Comparison of ENCODE assay signal across 9 cellular contexts in the genomic region with DNA sequence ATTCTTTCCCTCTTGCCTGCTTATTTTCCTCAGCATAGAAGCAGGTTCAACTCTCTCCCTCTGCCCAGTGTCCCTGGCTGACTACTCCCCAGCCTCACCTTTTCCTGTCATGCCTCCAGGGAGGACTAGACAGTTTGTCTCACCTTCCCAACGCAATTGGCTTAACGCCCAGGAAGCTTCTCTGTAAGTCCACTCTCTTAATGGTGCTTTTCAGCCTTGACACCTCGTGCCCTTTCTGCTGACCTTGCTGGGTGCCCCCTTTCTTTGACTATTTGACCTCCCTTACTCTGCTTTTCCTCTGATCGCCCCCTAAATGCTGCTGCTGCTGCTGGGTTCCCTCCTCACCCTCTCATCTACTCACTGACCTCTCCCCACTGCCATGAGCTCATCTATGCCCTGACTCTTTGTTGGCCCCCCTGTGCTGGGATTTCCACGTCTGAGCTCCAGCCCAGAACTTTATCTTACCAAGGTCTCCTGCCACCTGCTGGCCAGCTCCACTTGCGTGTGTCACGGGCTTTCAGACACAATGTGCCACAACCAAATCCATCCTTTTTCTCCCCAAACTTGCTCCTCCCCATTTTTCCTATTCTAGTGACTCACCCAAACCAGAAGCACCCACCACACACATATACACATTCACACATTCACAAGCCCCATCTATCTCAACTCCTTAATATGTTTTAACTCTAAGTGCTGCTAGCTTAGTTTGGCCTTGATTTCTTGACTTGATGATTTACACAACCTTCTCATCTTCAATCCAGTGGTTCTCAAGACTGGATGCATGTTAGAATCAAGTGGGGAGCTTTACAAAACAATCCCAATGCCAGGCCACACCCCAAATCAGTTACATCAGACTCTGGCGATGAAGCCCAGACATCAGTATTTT. TPM values are rescaled to one million over a fixed set of nuclear protein-coding genes. Genes with fewer than 3 reads are reported as not detected.
DNase-seq lines count a peak whose midpoint lies in the region; ATAC-seq and TF ChIP-seq lines count a peak whose summit lies in the region.
"Had no signal": no experiment of that assay in that cellular context is flagged by ENCODE, and none has a peak within 500 bp of the region (broad histone marks: within the 10 kb centered on the region; RNA-seq: fewer than 3 reads in every experiment).

No MANE protein-coding gene starts in this region.

- peaks cover 1% of the 10 kb centered on the region for H3K36me3 Mint-ChIP-seq in activated CD8-positive, alpha-beta T cell treated with anti-CD3 and anti-CD28 coated beads for 36 hours (ENCODE audit: low read depth)
- H3K36me3 Mint-ChIP-seq in neural crest cell (ENCODE audit: low read depth) = peaks cover 2% of the 10 kb centered on the region
- H3K36me3 Mint-ChIP-seq: activated naive CD8-positive, alpha-beta T cell had no signal

- H3K4me1 Mint-ChIP-seq in activated CD8-positive, alpha-beta T cell treated with anti-CD3 and anti-CD28 coated beads for 36 hours (ENCODE audit: low read depth) = peaks cover 8% of the 10 kb centered on the region
- H3K4me1 Mint-ChIP-seq in neural crest cell = peaks cover 6% of the 10 kb centered on the region

- no peak overlapping the region for H3K4me3 Mint-ChIP-seq in activated CD8-positive, alpha-beta T cell treated with anti-CD3 and anti-CD28 coated beads for 36 hours
- H3K4me3 Mint-ChIP-seq in neural crest cell = no peak overlapping the region
- H3K4me3 Mint-ChIP-seq: activated naive CD8-positive, alpha-beta T cell had no signal

- CTCF ChIA-PET in activated CD8-positive, alpha-beta T cell treated with anti-CD3 and anti-CD28 coated beads for 36 hours (lab: Charles Lee) = interaction anchor here (0.7 to 2.9 kb wide), 31 partner anchors 9 to 503 kb away, joined by 3 to 29 read pairs (median 4); partner anchors contain the start of genes CCNDBP1 and TGM5

- H3K9me3 Mint-ChIP-seq in activated CD8-positive, alpha-beta T cell treated with anti-CD3 and anti-CD28 coated beads for 36 hours = no peaks in the 10 kb centered on the region
- H3K9me3 Mint-ChIP-seq in neural crest cell = peaks cover 5% of the 10 kb centered on the region

- peak; percentile 65 for TF ChIP-seq CTCF in activated CD8-positive, alpha-beta T cell treated with anti-CD3 and anti-CD28 coated beads for 36 hours (IDR thresholded peaks at IDR 0.05)
- TF ChIP-seq CTCF in neural crest cell (conservative IDR thresholded peaks at IDR 0.05) = peak; percentile 62

- DNase-seq in NCI-H2196 (lab: John Stamatoyannopoulos, UW; ENCODE audit: unreplicated experiment) = peak; percentile 32
- DNase-seq in NCI-H2196 treated with DMSO at 0.1 percent for 48 hours (lab: John Stamatoyannopoulos, UW; ENCODE audit: unreplicated experiment) = no peak
- DNase-seq in NCI-H1694 treated with DMSO at 0.1 percent for 48 hours (lab: John Stamatoyannopoulos, UW) = peak; percentile 8
- peak; percentile 83 for DNase-seq in activated CD8-positive, alpha-beta T cell treated with anti-CD3 and anti-CD28 coated beads for 36 hours
- peak; percentile 41 for DNase-seq in neural crest cell (ENCODE audit: low read depth, low spot score)

- intact Hi-C loops in activated CD8-positive, alpha-beta T cell treated with anti-CD3 and anti-CD28 coated beads for 36 hours (cut with micrococcal nuclease) = no loop called here

- peaks cover 6% of the 10 kb centered on the region for H3K27me3 Mint-ChIP-seq in activated CD8-positive, alpha-beta T cell treated with anti-CD3 and anti-CD28 coated beads for 36 hours
- peaks cover 14% of the 10 kb centered on the region for H3K27me3 Mint-ChIP-seq in neural crest cell (ENCODE audit: low read depth)

- peak; percentile 86 for ATAC-seq in activated CD8-positive, alpha-beta T cell treated with anti-CD3 and anti-CD28 coated beads for 36 hours
- peak; percentile 45 for ATAC-seq in esophagus mucosa
- ATAC-seq in HG03469 (IDR thresholded peaks at IDR 0.05; ENCODE audit: unreplicated experiment) = no peak
- ATAC-seq in GM19023 (IDR thresholded peaks at IDR 0.05; ENCODE audit: unreplicated experiment) = no peak

- no peak overlapping the region for H3K27ac Mint-ChIP-seq in activated CD8-positive, alpha-beta T cell treated with anti-CD3 and anti-CD28 coated beads for 36 hours
- H3K27ac Mint-ChIP-seq in neural crest cell (ENCODE audit: unreplicated experiment) = no peak overlapping the region
- H3K27ac Mint-ChIP-seq: activated naive CD8-positive, alpha-beta T cell had no signal

- POLR2A ChIA-PET in activated CD8-positive, alpha-beta T cell treated with anti-CD3 and anti-CD28 coated beads for 36 hours (lab: Charles Lee) = interaction anchor here (0.8 to 1.5 kb wide), 3 partner anchors 9 to 13 kb away, joined by 3 to 5 read pairs (median 4); no protein-coding TSS in a partner anchor

RNA-seq across cellular contexts. Expression of gene EPB42, which starts 16.6 kb away (rescaled TPM):
- total RNA-seq in activated CD8-positive, alpha-beta T cell treated with anti-CD3 and anti-CD28 coated beads for 36 hours = not detected
- total RNA-seq in esophagus mucosa = not detected
- not detected in 2 replicates for total RNA-seq in neural crest cell

RNA-seq across cellular contexts. Expression of gene CCNDBP1, which starts 19.1 kb away (rescaled TPM):
- total RNA-seq in activated CD8-positive, alpha-beta T cell treated with anti-CD3 and anti-CD28 coated beads for 36 hours = 10 to 100 TPM; 49.2 to 54.1 TPM
- total RNA-seq in esophagus mucosa = 53.1 TPM
- total RNA-seq in neural crest cell = 29.5 and 31.4 TPM in 2 replicates

Comparison
In these comparisons a context has a peak if more than half of its experiments do, and no peak if none do; other contexts are left out.
1. ATAC-seq: peak in activated CD8-positive, alpha-beta T cell treated with anti-CD3 and anti-CD28 coated beads for 36 hours (single experiment) and esophagus mucosa (single experiment); none in HG03469 (single experiment) and GM19023 (single experiment).